1 cellular context compared by ENCODE assay signal in genomic region chr11:45939836-45940235, GRCh38.
TF ChIP-seq lines count a peak whose summit lies in the region.

No MANE protein-coding gene starts in this region.

TF ChIP-seq in GM23338, 12 proteins besides CTCF, POLR2A, EP300 and RAD21:
- TF ChIP-seq ZNF462 (CRISPR knock-in tag; IDR thresholded peaks at IDR 0.05) (no peak), ZNF114 (CRISPR knock-in tag; IDR thresholded peaks at IDR 0.05) (no peak), POLR2AphosphoS5 (IDR thresholded peaks at IDR 0.05; ENCODE audit: low read depth) (no peak)
